10 cellular contexts compared by ENCODE assay signal in genomic region chr21:29302340-29302991, GRCh38. TPM values are rescaled to one million over a fixed set of nuclear protein-coding genes. Genes with fewer than 3 reads are reported as not detected.
DNase-seq lines count a peak whose midpoint lies in the region; ATAC-seq and TF ChIP-seq lines count a peak whose summit lies in the region.
"Had no signal": no experiment of that assay in that cellular context is flagged by ENCODE, and none has a peak within 500 bp of the region (broad histone marks: within the 10 kb centered on the region; RNA-seq: fewer than 3 reads in every experiment).

No MANE protein-coding gene starts in this region.

- no peak for ATAC-seq in left colon
- ATAC-seq in GM18870 (IDR thresholded peaks at IDR 0.05; ENCODE audit: unreplicated experiment): no peak
- ATAC-seq: right cardiac atrium had no signal

- no peak overlapping the region for H2AFZ ChIP-seq in OCI-LY3 (ENCODE audit: low read depth, low read length)

- DNase-seq in ELR (ENCODE audit: low read depth): peak; percentile 34
- DNase-seq in esophagus muscularis mucosa (ENCODE audit: extremely low spot score): peak; percentile 74
- DNase-seq in skeletal muscle cell (ENCODE audit: low read depth): no peak
- no peak for DNase-seq in activated gamma-delta T cell treated with Interleukin-2 at 50 U/mL for 16 hours
- DNase-seq in left colon: no peak
- no peak for DNase-seq in hypothalamus (lab: John Stamatoyannopoulos, UW)
- DNase-seq: activated CD4-positive, alpha-beta T cell treated with anti-CD3 and anti-CD28 coated beads, Interleukin-2, amount 10 ng/mL, durations not matched to agents 24 days and 14 days; right cardiac atrium had no signal

- TF ChIP-seq POLR2A in esophagus muscularis mucosa (IDR thresholded peaks at IDR 0.05; ENCODE audit: low read depth): no peak

- WGBS in esophagus muscularis mucosa: 56% methylated on average over 7 of the region's 7 CpGs

- H3K9me3 ChIP-seq in OCI-LY3 (ENCODE audit: insufficient read depth, low read length): no peaks in the 10 kb centered on the region
- no peaks in the 10 kb centered on the region for H3K9me3 ChIP-seq in esophagus muscularis mucosa

- peak overlapping the region; percentile 93 for H3K4me3 ChIP-seq in OCI-LY3 (ENCODE audit: low read length)
- H3K4me3 ChIP-seq in esophagus muscularis mucosa: peak overlapping the region; percentile 2 to 98 (median 94)
- peak overlapping the region; percentile 76 for H3K4me3 ChIP-seq in skeletal muscle cell (ENCODE audit: low read depth, low read length)

- 0 out of 2 replicates have a peak overlapping the region, but pooled peaks have one; percentile 23 for H3K9ac ChIP-seq in OCI-LY3 (ENCODE audit: low read length)

- TF ChIP-seq CTCF in OCI-LY3 (IDR thresholded peaks at IDR 0.05; ENCODE audit: low read depth, low read length): no peak
- no peak for TF ChIP-seq CTCF in esophagus muscularis mucosa (IDR thresholded peaks at IDR 0.05)

- H3K36me3 ChIP-seq in OCI-LY3 (replicated peaks; ENCODE audit: low read depth, low read length) (peaks cover 25% of the 10 kb centered on the region), esophagus muscularis mucosa (no peaks in the 10 kb centered on the region)

- H3K4me2 ChIP-seq in OCI-LY3 (ENCODE audit: low read length): peak overlapping the region; percentile 86

- H3K79me2 ChIP-seq in OCI-LY3 (ENCODE audit: low read length): peaks cover 88% of the 10 kb centered on the region

- H3K27me3 ChIP-seq in OCI-LY3 (ENCODE audit: low read depth, low read length): no peaks in the 10 kb centered on the region
- H3K27me3 ChIP-seq in esophagus muscularis mucosa: no peaks in the 10 kb centered on the region

- no peak overlapping the region for H3K27ac ChIP-seq in OCI-LY3 (ENCODE audit: low read length)
- peak overlapping the region; percentile 25 to 98 (median 96) for H3K27ac ChIP-seq in esophagus muscularis mucosa (replicated peaks in 1 of 4)

- TF ChIP-seq EP300 in esophagus muscularis mucosa (IDR thresholded peaks at IDR 0.05): no peak

- H4K20me1 ChIP-seq in OCI-LY3 (ENCODE audit: insufficient read depth, low read length): peaks cover 67% of the 10 kb centered on the region

- H3K4me1 ChIP-seq in OCI-LY3 (ENCODE audit: low read length) (peaks cover 58% of the 10 kb centered on the region), esophagus muscularis mucosa (peaks cover 58 to 87% (median 82%) of the 10 kb centered on the region in 4 donors)

- intact Hi-C loops in esophagus muscularis mucosa (cut with DNase I): no loop called here
- intact Hi-C loops in left colon (cut with DNase I, micrococcal nuclease): no loop called here

RNA-seq across cellular contexts. Expression of gene BACH1, which starts 3.7 kb away (rescaled TPM):
- total RNA-seq in esophagus muscularis mucosa (10 to 100 TPM; 43.8 to 86.3 (median 50.9) TPM), left colon (10 to 100 TPM; 38.5 to 63.8 TPM)

Comparison
In these comparisons a context has a peak if more than half of its experiments do, and no peak if none do; other contexts are left out.
1. DNase-seq: peak in ELR (single experiment) and esophagus muscularis mucosa (single experiment); none in skeletal muscle cell (single experiment), activated gamma-delta T cell treated with Interleukin-2 at 50 U/mL for 16 hours (single experiment), left colon (0 of 2) and hypothalamus (0 of 51).
2. Peak in every context shown above with its lines, with median percentiles within 50 percentile points of each other: H3K4me3 ChIP-seq.